In the genomic region with DNA sequence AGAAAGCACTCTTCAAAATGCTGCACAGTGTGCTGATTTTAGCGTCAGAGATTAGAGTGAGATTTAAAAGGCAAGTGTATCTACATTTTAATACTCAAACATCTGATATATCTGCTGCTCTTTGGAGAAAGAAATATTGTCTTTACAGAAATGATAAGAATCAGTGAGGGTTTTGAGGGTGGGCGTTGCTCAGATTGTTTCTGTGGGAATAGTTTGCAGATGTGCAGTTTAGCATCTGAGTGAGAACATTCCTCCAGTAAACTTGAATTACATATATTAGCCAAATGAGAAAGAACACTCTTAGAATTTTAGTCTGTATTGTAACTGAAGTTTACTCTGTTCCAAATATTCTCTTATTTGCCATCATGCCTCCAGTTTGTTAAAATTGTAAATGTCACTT, we compare ENCODE assay signal across 20 cellular contexts.
"Had no signal": no experiment of that assay in that cellular context is flagged by ENCODE, and none has a peak within 500 bp of the region (broad histone marks: within the 10 kb centered on the region; RNA-seq: fewer than 3 reads in every experiment).

No MANE protein-coding gene starts in this region.

- H3K36me3 ChIP-seq: MG63 had no signal

- H3K9me3 ChIP-seq: MG63 had no signal

- H3K27ac ChIP-seq: KMS-11, RWPE1 had no signal

- DNase-seq: IMR-90, MG63, NCI-H1092, NCI-H1105 treated with DMSO at 0.1 percent for 48 hours, NCI-H1417 treated with DMSO at 0.1 percent for 48 hours, NCI-H1694 treated with DMSO at 0.1 percent for 48 hours, NCI-H1930, NCI-H2107, NCI-H2227 treated with DMSO at 0.1 percent for 48 hours, NCI-H524, NCI-H526 treated with DMSO at 0.1 percent for 48 hours, NCI-H748 treated with DMSO at 0.1 percent for 48 hours, PC-3, SHP77 had no signal

- H3K9ac ChIP-seq: KMS-11 had no signal

- ATAC-seq: HepG2, K562, Panc1, PC-3, SK-N-SH treated with all-trans-retinoic acid at 6 μM for 48 hours had no signal

- H3K27me3 ChIP-seq: MG63 had no signal

- H3K4me3 ChIP-seq: K562, MG63 had no signal

- H3K4me2 ChIP-seq: KMS-11 had no signal
